In genomic region chr3:32885283-32885935, GRCh38 we compare ENCODE assay signal across 12 cellular contexts.
"Had no signal": no experiment of that assay in that cellular context is flagged by ENCODE, and none has a peak within 500 bp of the region (broad histone marks: within the 10 kb centered on the region; RNA-seq: fewer than 3 reads in every experiment).

No MANE protein-coding gene starts in this region.

- H3K79me2 ChIP-seq: parathyroid adenoma had no signal

- H3K4me3 Mint-ChIP-seq: activated CD4-positive, alpha-beta T cell treated with anti-CD3 and anti-CD28 coated beads for 36 hours; activated naive CD4-positive, alpha-beta T cell treated with anti-CD3 and anti-CD28 coated beads, Interleukin-2, amount 50 U/mL, for 24 hours had no signal

- H3K9me3 Mint-ChIP-seq: activated naive CD4-positive, alpha-beta T cell treated with anti-CD3 and anti-CD28 coated beads, Interleukin-2, amount 50 U/mL, for 24 hours had no signal

- H3K9ac ChIP-seq: parathyroid adenoma had no signal

- H3K27ac Mint-ChIP-seq: activated CD4-positive, alpha-beta T cell treated with anti-CD3 and anti-CD28 coated beads for 36 hours; activated naive CD4-positive, alpha-beta T cell treated with anti-CD3 and anti-CD28 coated beads, Interleukin-2, amount 50 U/mL, for 24 hours had no signal

- DNase-seq: activated CD4-positive, alpha-beta T cell treated with anti-CD3 and anti-CD28 coated beads for 36 hours; activated CD4-positive, alpha-beta T cell treated with anti-CD3 and anti-CD28 coated beads, Interleukin-2, amount 50 U/mL, for 48 hours; activated gamma-delta T cell; effector memory CD4-positive, alpha-beta T cell; hippocampal formation; retina; stimulated activated CD4-positive, alpha-beta T cell treated with anti-CD3 and anti-CD28 coated beads, Interleukin-2, amount 100 ng/mL, for 48 hours; T-helper 2 cell; testis had no signal

- H3K27me3 Mint-ChIP-seq: activated naive CD4-positive, alpha-beta T cell treated with anti-CD3 and anti-CD28 coated beads, Interleukin-2, amount 50 U/mL, for 24 hours had no signal

- H3K36me3 Mint-ChIP-seq: activated naive CD4-positive, alpha-beta T cell treated with anti-CD3 and anti-CD28 coated beads, Interleukin-2, amount 50 U/mL, for 24 hours had no signal

- H3K9me3 ChIP-seq: stomach, testis had no signal

- H3K4me1 ChIP-seq: parathyroid adenoma, testis had no signal

- H2AFZ ChIP-seq: parathyroid adenoma had no signal

- H3K27me3 ChIP-seq: stomach, testis had no signal

- H3K4me3 ChIP-seq: stomach, testis had no signal

- ATAC-seq: activated CD4-positive, alpha-beta T cell treated with anti-CD3 and anti-CD28 coated beads for 36 hours had no signal

- H3K27ac ChIP-seq: parathyroid adenoma, testis had no signal

- H3K36me3 ChIP-seq: stomach had no signal
